ENCODE assay signal across 21 cellular contexts in genomic region chr11:109371444-109372176, GRCh38. TPM values are rescaled to one million over a fixed set of nuclear protein-coding genes. Genes with fewer than 3 reads are reported as not detected.
"Had no signal": no experiment of that assay in that cellular context is flagged by ENCODE, and none has a peak within 500 bp of the region (broad histone marks: within the 10 kb centered on the region; RNA-seq: fewer than 3 reads in every experiment).

No MANE protein-coding gene starts in this region.

- H3K27ac ChIP-seq: dorsolateral prefrontal cortex, neutrophil, pancreas, right lobe of liver, upper lobe of right lung had no signal

- H3K36me3 ChIP-seq: neutrophil, pancreas, right lobe of liver, upper lobe of right lung had no signal

- FAIRE-seq: pancreas, TTC549 had no signal

- H3K9me3 ChIP-seq: neutrophil, pancreas, right lobe of liver, upper lobe of right lung had no signal

- ATAC-seq: activated naive CD4-positive, alpha-beta T cell treated with anti-CD3 and anti-CD28 coated beads, Interleukin-2, amount 50 U/mL, for 72 hours; natural killer cell; pancreas; right lobe of liver; stimulated activated effector memory CD8-positive, alpha-beta T cell treated with anti-CD3 and anti-CD28 coated beads, Interleukin-12 subunit alpha, Interleukin-12 subunit beta, amount 100 ng/mL, for 72 hours; upper lobe of right lung had no signal

- DNase-seq: activated B cell treated with CpG ODN at 0.5 μM for 24 hours; activated CD4-positive, alpha-beta memory T cell treated with anti-CD3 and anti-CD28 coated beads for 36 hours; activated CD4-positive, alpha-beta T cell treated with anti-CD3 and anti-CD28 coated beads for 4 hours; activated gamma-delta T cell treated with Interleukin-2 at 50 U/mL for 16 hours; activated T-cell treated with anti-CD3 and anti-CD28 coated beads for 4 hours; caudate nucleus; dorsolateral prefrontal cortex; endodermal cell; erythroblast; mesenchymal stem cell; natural killer cell; pancreas; right lobe of liver; stimulated activated CD4-positive, alpha-beta T cell treated with anti-CD3 and anti-CD28 coated beads, Interleukin-4, amount 100 ng/mL, for 24 hours; upper lobe of right lung had no signal

- H3K4me1 ChIP-seq: pancreas, right lobe of liver, upper lobe of right lung had no signal

- H3K27me3 ChIP-seq: dorsolateral prefrontal cortex, neutrophil, pancreas, right lobe of liver, upper lobe of right lung had no signal

- H3K4me2 ChIP-seq: smooth muscle cell had no signal

- H3K4me3 ChIP-seq: dorsolateral prefrontal cortex, pancreas, right lobe of liver, smooth muscle cell, upper lobe of right lung had no signal

RNA-seq across cellular contexts. Expression of gene C11orf87, which starts 50.4 kb away (rescaled TPM):
- total RNA-seq: activated B cell treated with CpG ODN at 0.5 μM for 24 hours; activated CD4-positive, alpha-beta memory T cell treated with anti-CD3 and anti-CD28 coated beads for 36 hours; activated naive CD4-positive, alpha-beta T cell treated with anti-CD3 and anti-CD28 coated beads, Interleukin-2, amount 50 U/mL, for 72 hours; activated T-helper 1 cell treated with anti-CD3 and anti-CD28 coated beads, Interleukin-12 subunit alpha, Interleukin-12 subunit beta, Interleukin-2, Interleukin-4 antibody, amounts not matched to agents 30 ng/mL and 10 ng/mL and 1 ng/mL, durations not matched to agents 14 hours and 24 hours and 36 hours; endodermal cell; natural killer cell; pancreas; right lobe of liver had no signal
- polyA plus RNA-seq: pancreas had no signal
